Comparison of ENCODE assay signal across 9 cellular contexts in genomic region chr15:67836477-67836876, GRCh38. TPM values are rescaled to one million over a fixed set of nuclear protein-coding genes. Genes with fewer than 3 reads are reported as not detected.
DNase-seq lines count a peak whose midpoint lies in the region; ATAC-seq and TF ChIP-seq lines count a peak whose summit lies in the region.
"Had no signal": no experiment of that assay in that cellular context is flagged by ENCODE, and none has a peak within 500 bp of the region (broad histone marks: within the 10 kb centered on the region; RNA-seq: fewer than 3 reads in every experiment).

No MANE protein-coding gene starts in this region.

- no peaks in the 10 kb centered on the region for H3K9me3 Mint-ChIP-seq in T-helper 2 cell treated with Interferon-gamma antibody and Interleukin-4, amounts not matched to agents 5 μg/mL and 100 μg/mL, for 36 hours
- no peaks in the 10 kb centered on the region for H3K9me3 Mint-ChIP-seq in chondrocyte (ENCODE audit: low read depth)
- no peaks in the 10 kb centered on the region for H3K9me3 Mint-ChIP-seq in type B pancreatic cell

- no peak overlapping the region for H3K27ac ChIP-seq in HUES64 (ENCODE audit: low read depth, low read length)

- H3K27ac Mint-ChIP-seq in T-helper 2 cell treated with Interferon-gamma antibody and Interleukin-4, amounts not matched to agents 5 μg/mL and 100 μg/mL, for 36 hours = no peak overlapping the region
- H3K27ac Mint-ChIP-seq in chondrocyte (ENCODE audit: unreplicated experiment) = no peak overlapping the region
- peak overlapping the region; percentile 51 for H3K27ac Mint-ChIP-seq in type B pancreatic cell

- DNase-seq in COLO829 (ENCODE audit: low spot score) (peak; percentile 58), chondrocyte (ENCODE audit: low spot score) (no peak), mucosa of descending colon (peak in 2 of 3 donors; percentile 62 to 74), type B pancreatic cell (ENCODE audit: extremely low spot score, unreplicated experiment) (no peak)
- no peak for DNase-seq in T-helper 2 cell treated with Interferon-gamma antibody and Interleukin-4, amounts not matched to agents 5 μg/mL and 100 μg/mL, for 36 hours (ENCODE audit: low spot score)

- H3K9me3 ChIP-seq in HUES64 (ENCODE audit: insufficient read depth, low read depth, low read length) (no peaks in the 10 kb centered on the region), mucosa of descending colon (no peaks in the 10 kb centered on the region)

- intact Hi-C loops in mucosa of descending colon (cut with DNase I, micrococcal nuclease) = loop anchor here (5.0 kb wide), 2 partner anchors 314 to 379 kb away; partner anchors contain the start of gene C15orf61 (in 1 of the 2)

- H3K36me3 ChIP-seq in HUES64 (ENCODE audit: insufficient read depth, low read length) = no peaks in the 10 kb centered on the region
- peaks cover 4% of the 10 kb centered on the region for H3K36me3 ChIP-seq in mucosa of descending colon (ENCODE audit: low read depth)

- peak overlapping the region; percentile 52 for H3K4me3 ChIP-seq in HUES64 (ENCODE audit: low read length)
- H3K4me3 ChIP-seq in mucosa of descending colon = no peak overlapping the region

- H3K4me1 ChIP-seq in HUES64 (ENCODE audit: insufficient read depth, low read length) (peaks cover 28% of the 10 kb centered on the region), mucosa of descending colon (ENCODE audit: low read depth) (peaks cover 57% of the 10 kb centered on the region)

- peaks cover 37% of the 10 kb centered on the region for H3K4me1 Mint-ChIP-seq in T-helper 2 cell treated with Interferon-gamma antibody and Interleukin-4, amounts not matched to agents 5 μg/mL and 100 μg/mL, for 36 hours (ENCODE audit: low read depth)
- H3K4me1 Mint-ChIP-seq in chondrocyte (ENCODE audit: low read depth) (peaks cover 49% of the 10 kb centered on the region), type B pancreatic cell (ENCODE audit: unreplicated experiment) (peaks cover 36% of the 10 kb centered on the region)

- peak overlapping the region; percentile 59 for H3K4me3 Mint-ChIP-seq in T-helper 2 cell treated with Interferon-gamma antibody and Interleukin-4, amounts not matched to agents 5 μg/mL and 100 μg/mL, for 36 hours
- peak overlapping the region; percentile 49 for H3K4me3 Mint-ChIP-seq in chondrocyte (ENCODE audit: unreplicated experiment)
- H3K4me3 Mint-ChIP-seq in type B pancreatic cell = peak overlapping the region; percentile 86

- no peaks in the 10 kb centered on the region for H3K36me3 Mint-ChIP-seq in T-helper 2 cell treated with Interferon-gamma antibody and Interleukin-4, amounts not matched to agents 5 μg/mL and 100 μg/mL, for 36 hours (ENCODE audit: low read depth)
- H3K36me3 Mint-ChIP-seq in chondrocyte (ENCODE audit: low read depth) (no peaks in the 10 kb centered on the region), type B pancreatic cell (peaks cover 3% of the 10 kb centered on the region)

- H3K27me3 Mint-ChIP-seq in T-helper 2 cell treated with Interferon-gamma antibody and Interleukin-4, amounts not matched to agents 5 μg/mL and 100 μg/mL, for 36 hours (ENCODE audit: low read depth) = peaks cover 73% of the 10 kb centered on the region
- peaks cover 30% of the 10 kb centered on the region for H3K27me3 Mint-ChIP-seq in chondrocyte (ENCODE audit: low read depth)
- H3K27me3 Mint-ChIP-seq in type B pancreatic cell = peaks cover 71% of the 10 kb centered on the region

- 30% methylated on average over 8 of the region's 8 CpGs for WGBS in HUES64

- TF ChIP-seq CTCF in chondrocyte (IDR thresholded peaks at IDR 0.05) (peak; percentile 96), mucosa of descending colon (IDR thresholded peaks at IDR 0.05) (peak; percentile 78), type B pancreatic cell (conservative IDR thresholded peaks at IDR 0.05) (peak; percentile 94)

- ATAC-seq in mucosa of descending colon (no peak), HG03439 (IDR thresholded peaks at IDR 0.05; ENCODE audit: unreplicated experiment) (no peak)
- no peak for ATAC-seq in activated CD4-positive, CD25-positive, alpha-beta regulatory T cell treated with anti-CD3 and anti-CD28 coated beads, Interleukin-2, amount 50 U/mL, for 24 hours

- no peak overlapping the region for H3K9ac ChIP-seq in HUES64 (ENCODE audit: low read depth, low read length)

- peaks cover 86% of the 10 kb centered on the region for H3K27me3 ChIP-seq in HUES64 (ENCODE audit: insufficient read depth, low read length)

RNA-seq across cellular contexts. Expression of gene RNU6-1, which starts 3.4 kb away (rescaled TPM):
- under 0.01 TPM for polyA plus RNA-seq in HUES64 (2013, experiment 1 of 2)
- polyA plus RNA-seq in HUES64 (2013, experiment 2 of 2) = under 0.01 TPM
- not detected in 3 replicates for total RNA-seq in chondrocyte
- not detected for total RNA-seq in mucosa of descending colon
- not detected in 2 replicates for total RNA-seq in type B pancreatic cell (ENCODE audit: low replicate concordance)
- total RNA-seq: T-helper 1 cell treated with Interleukin-12 subunit alpha and Interleukin-12 subunit beta and Interleukin-4 antibody, amounts not matched to agents 30 ng/mL and 1 ng/mL, for 36 hours had no signal

RNA-seq across cellular contexts. Expression of gene SKOR1, which starts 11.2 kb away (rescaled TPM):
- 0.05 TPM for polyA plus RNA-seq in HUES64 (2013, experiment 1 of 2)
- not detected for polyA plus RNA-seq in HUES64 (2013, experiment 2 of 2)
- total RNA-seq in chondrocyte (0.15 to 0.27 TPM (median 0.22 TPM) in 3 replicates), mucosa of descending colon (under 1 TPM; 0.34 to 0.63 (median 0.58) TPM), type B pancreatic cell (ENCODE audit: low replicate concordance) (0.29 and 0.65 TPM in 2 replicates)

Comparison
In these comparisons a context has a peak if more than half of its experiments do, and no peak if none do; other contexts are left out.
1. DNase-seq: peak in COLO829 (single experiment) and mucosa of descending colon (2 of 3); none in T-helper 2 cell treated with Interferon-gamma antibody and Interleukin-4, amounts not matched to agents 5 μg/mL and 100 μg/mL, for 36 hours (single experiment), chondrocyte (single experiment) and type B pancreatic cell (single experiment).
2. Peak in every context shown above with its lines, with median percentiles within 50 percentile points of each other: H3K4me3 Mint-ChIP-seq and CTCF ChIP-seq.